Comparison of ENCODE assay signal across 14 cellular contexts in the genomic region with DNA sequence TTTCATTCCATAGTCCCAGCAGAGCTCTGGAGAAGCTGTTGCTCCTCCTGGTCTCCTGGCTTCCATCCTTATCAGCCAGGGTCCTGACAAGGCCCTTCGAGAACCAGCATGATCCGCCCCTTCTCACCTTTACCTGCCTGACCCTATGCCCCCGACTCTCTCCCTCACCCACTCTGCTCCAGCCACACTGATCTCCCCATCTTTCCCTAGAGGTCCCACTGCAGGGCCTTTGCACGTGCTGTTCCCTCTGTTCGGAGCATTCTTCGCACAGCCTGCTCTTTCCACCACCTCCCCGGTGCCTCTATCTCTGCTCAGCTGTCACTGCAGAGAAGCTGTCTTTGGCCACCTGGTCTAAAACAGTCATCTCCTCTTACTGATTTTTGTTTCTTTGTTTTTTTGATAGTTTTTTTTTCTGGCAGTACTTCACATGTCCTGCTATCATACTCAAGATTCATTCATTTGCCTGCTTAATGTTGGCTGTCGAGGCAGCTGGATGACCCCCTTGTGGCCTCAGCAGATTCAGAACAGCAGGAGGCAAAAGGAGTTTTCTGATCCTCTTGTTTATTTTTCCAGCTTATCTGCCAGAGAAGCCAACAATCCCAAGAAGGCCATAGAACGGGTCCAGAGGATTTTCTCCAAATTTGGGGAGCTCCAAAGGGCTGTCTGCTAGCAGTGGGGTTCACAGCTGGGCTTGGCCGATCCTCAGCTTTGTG. TPM values are rescaled to one million over a fixed set of nuclear protein-coding genes. Genes with fewer than 3 reads are reported as not detected.
DNase-seq lines count a peak whose midpoint lies in the region; ATAC-seq and TF ChIP-seq lines count a peak whose summit lies in the region.
"Had no signal": no experiment of that assay in that cellular context is flagged by ENCODE, and none has a peak within 500 bp of the region (broad histone marks: within the 10 kb centered on the region; RNA-seq: fewer than 3 reads in every experiment).

No MANE protein-coding gene starts in this region.

- no peaks in the 10 kb centered on the region for H4K20me1 ChIP-seq in BLaER1 treated with 17β-estradiol and CSF1 and Interleukin-3, amounts not matched to agents 10 nM and 100 nM

- no peaks in the 10 kb centered on the region for H3K36me3 ChIP-seq in BLaER1 treated with 17β-estradiol and CSF1 and Interleukin-3, amounts not matched to agents 10 nM and 100 nM
- no peaks in the 10 kb centered on the region for H3K36me3 ChIP-seq in MG63

- H3K9me3 Mint-ChIP-seq in neural crest cell, result no peaks in the 10 kb centered on the region

- H3K4me1 ChIP-seq in BLaER1 treated with 17β-estradiol and CSF1 and Interleukin-3, amounts not matched to agents 10 nM and 100 nM, result peaks cover 25 to 70% (median 60%) of the 10 kb centered on the region in 10 experiments

- no peaks in the 10 kb centered on the region for H3K36me3 Mint-ChIP-seq in neural crest cell (ENCODE audit: low read depth)

- H3K27ac ChIP-seq in BLaER1 treated with 17β-estradiol and CSF1 and Interleukin-3, amounts not matched to agents 10 nM and 100 nM, result peak overlapping the region in 2 of 11 experiments; percentile 7 to 11; a peak in 2 of 22 replicates
- H3K27ac ChIP-seq: C4-2B had no signal

- peak overlapping the region in 7 of 11 experiments; percentile 8 to 68 (median 61); a peak in 11 of 22 replicates for H3K4me2 ChIP-seq in BLaER1 treated with 17β-estradiol and CSF1 and Interleukin-3, amounts not matched to agents 10 nM and 100 nM

- peaks cover 19% of the 10 kb centered on the region for H3K4me1 Mint-ChIP-seq in neural crest cell

- H3K27ac Mint-ChIP-seq in neural crest cell (ENCODE audit: unreplicated experiment), result no peak overlapping the region

- DNase-seq in MG63 (peak; percentile 69), fibroblast of villous mesenchyme (ENCODE audit: low read depth) (peak; percentile 71), neural crest cell (ENCODE audit: low read depth, low spot score) (no peak), NCI-H345 treated with DMSO at 0.1 percent for 48 hours (lab: John Stamatoyannopoulos, UW; ENCODE audit: unreplicated experiment) (no peak), AG20443 (ENCODE audit: low spot score) (no peak)
- DNase-seq: amygdala; naive B cell; NK-92 treated with Interleukin-12 subunit alpha and Interleukin-12 subunit beta, amount 100 ng/mL, for 24 hours; SW 1271 had no signal

- peaks cover 12% of the 10 kb centered on the region for H3K27me3 Mint-ChIP-seq in neural crest cell (ENCODE audit: low read depth)

- ATAC-seq in GM21360 (IDR thresholded peaks at IDR 0.05; ENCODE audit: unreplicated experiment) (no peak), GM18873 (IDR thresholded peaks at IDR 0.05; ENCODE audit: low FRiP score, unreplicated experiment) (no peak)

- H3K9ac ChIP-seq in BLaER1 treated with 17β-estradiol and CSF1 and Interleukin-3, amounts not matched to agents 10 nM and 100 nM, result no peak overlapping the region

- TF ChIP-seq CTCF in fibroblast of villous mesenchyme (IDR thresholded peaks at IDR 0.05; ENCODE audit: insufficient read depth, low read depth, low read length) (no peak), neural crest cell (conservative IDR thresholded peaks at IDR 0.05) (no peak)

- H3K4me3 ChIP-seq in BLaER1 treated with 17β-estradiol and CSF1 and Interleukin-3, amounts not matched to agents 10 nM and 100 nM, result no peak overlapping the region
- H3K4me3 ChIP-seq in MG63, result no peak overlapping the region
- no peak overlapping the region for H3K4me3 ChIP-seq in fibroblast of villous mesenchyme (ENCODE audit: low read depth, low read length)

- H3K27me3 ChIP-seq in BLaER1 treated with 17β-estradiol and CSF1 and Interleukin-3, amounts not matched to agents 10 nM and 100 nM, result peaks cover 12 to 47% (median 18%) of the 10 kb centered on the region in 11 experiments
- no peaks in the 10 kb centered on the region for H3K27me3 ChIP-seq in MG63

- peak overlapping the region; percentile 76 for H3K4me3 Mint-ChIP-seq in neural crest cell

- H3K9me3 ChIP-seq in BLaER1 treated with 17β-estradiol and CSF1 and Interleukin-3, amounts not matched to agents 10 nM and 100 nM (replicated peaks in 1 of 11), result no peaks in the 10 kb centered on the region
- no peaks in the 10 kb centered on the region for H3K9me3 ChIP-seq in MG63

RNA-seq across cellular contexts. Expression of a gene that starts 1.6 kb away (rescaled TPM):
- 4.1 and 6.2 TPM in 2 replicates for total RNA-seq in MG63 (2014; rRNA removed; shearing (Covaris generic); ENCODE audit: low replicate concordance)
- total RNA-seq in fibroblast of villous mesenchyme, result 2.2 and 6.1 TPM in 2 replicates
- total RNA-seq in neural crest cell, result 7.1 and 9.8 TPM in 2 replicates
- total RNA-seq: HT-29 had no signal

Comparison
In these comparisons a context has a peak if more than half of its experiments do, and no peak if none do; other contexts are left out.
1. DNase-seq: peak in MG63 (single experiment) and fibroblast of villous mesenchyme (single experiment); none in neural crest cell (single experiment), NCI-H345 treated with DMSO at 0.1 percent for 48 hours (single experiment) and AG20443 (single experiment).